In the genomic region with DNA sequence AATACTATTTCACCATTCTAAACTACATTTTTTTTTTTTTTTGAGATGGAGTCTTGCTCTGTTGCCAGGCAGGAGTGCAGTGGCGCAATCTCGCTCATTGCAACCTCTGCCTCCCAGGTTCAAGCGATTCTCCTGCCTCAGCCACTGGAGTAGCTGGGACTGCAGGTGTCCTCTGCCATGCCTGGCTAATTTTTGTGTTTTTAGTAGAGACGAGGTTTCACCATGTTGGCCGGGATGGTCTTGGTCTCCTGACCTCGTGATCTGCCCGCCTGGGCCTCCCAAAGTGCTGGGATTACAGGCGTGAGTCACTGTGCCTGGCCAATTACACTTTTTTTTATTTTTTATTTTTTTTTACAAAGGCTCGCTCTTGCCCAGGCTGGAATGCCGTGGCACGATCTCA, we compare ENCODE assay signal across 5 cellular contexts. TPM values are rescaled to one million over a fixed set of nuclear protein-coding genes. Genes with fewer than 3 reads are reported as not detected.
"Had no signal": no experiment of that assay in that cellular context is flagged by ENCODE, and none has a peak within 500 bp of the region (broad histone marks: within the 10 kb centered on the region; RNA-seq: fewer than 3 reads in every experiment).

No MANE protein-coding gene starts in this region.

RNA-seq across cellular contexts. Expression of a gene that starts 19.8 kb away (rescaled TPM):
- total RNA-seq: ascending aorta had no signal

RNA-seq across cellular contexts. Expression of a gene that starts 27.9 kb away (rescaled TPM):
- total RNA-seq: ascending aorta; dermis blood vessel endothelial cell; foreskin keratinocyte; T-helper 2 cell treated with Interferon-gamma antibody and Interleukin-4, amounts not matched to agents 100 ng/mL and 5 ng/mL, for 36 hours had no signal
- polyA plus RNA-seq: foreskin keratinocyte, sigmoid colon had no signal
